In genomic region chr11:1693327-1694063, GRCh38 we compare ENCODE assay signal across 8 cellular contexts. TPM values are rescaled to one million over a fixed set of nuclear protein-coding genes. Genes with fewer than 3 reads are reported as not detected.
A peak's percentile ranks its signal among the peaks of the same experiment; 100 is the strongest.
DNase-seq lines count a peak whose midpoint lies in the region; ATAC-seq and TF ChIP-seq lines count a peak whose summit lies in the region.

No MANE protein-coding gene starts in this region.

- peaks cover 52% of the 10 kb centered on the region for H3K27me3 ChIP-seq in neutrophil

- no peak overlapping the region for H3K27ac Mint-ChIP-seq in activated naive CD4-positive, alpha-beta T cell treated with anti-CD3 and anti-CD28 coated beads, Interleukin-2, amount 50 U/mL, for 24 hours

- H3K36me3 ChIP-seq in neutrophil = no peaks in the 10 kb centered on the region

- H3K9me3 ChIP-seq in neutrophil = no peaks in the 10 kb centered on the region

- ATAC-seq in GM18517 (IDR thresholded peaks at IDR 0.05; ENCODE audit: unreplicated experiment) = no peak

- H3K9me3 Mint-ChIP-seq in activated naive CD4-positive, alpha-beta T cell treated with anti-CD3 and anti-CD28 coated beads, Interleukin-2, amount 50 U/mL, for 24 hours = no peaks in the 10 kb centered on the region

- peaks cover 9% of the 10 kb centered on the region for H3K27me3 Mint-ChIP-seq in activated naive CD4-positive, alpha-beta T cell treated with anti-CD3 and anti-CD28 coated beads, Interleukin-2, amount 50 U/mL, for 24 hours

- peak overlapping the region; percentile 34 for H3K4me3 ChIP-seq in Jurkat, Clone E6-1 (ENCODE audit: low read length)
- peak overlapping the region in 1 of 2 experiments; percentile 25 for H3K4me3 ChIP-seq in neutrophil (ENCODE audit: low read depth in 1 of 2, low read length in 1 of 2)

- H3K4me1 ChIP-seq in neutrophil (ENCODE audit: control insufficient read depth in 1 of 2, insufficient read depth in 1 of 2, low read depth in 1 of 2, low read length in 1 of 2) = peaks cover 12 to 15% of the 10 kb centered on the region in 2 experiments

- H3K27ac ChIP-seq in neutrophil = no peak overlapping the region

- no peaks in the 10 kb centered on the region for H3K36me3 Mint-ChIP-seq in activated naive CD4-positive, alpha-beta T cell treated with anti-CD3 and anti-CD28 coated beads, Interleukin-2, amount 50 U/mL, for 24 hours

- peak overlapping the region; percentile 63 for H3K4me3 Mint-ChIP-seq in activated naive CD4-positive, alpha-beta T cell treated with anti-CD3 and anti-CD28 coated beads, Interleukin-2, amount 50 U/mL, for 24 hours

- TF ChIP-seq CTCF in neutrophil (IDR thresholded peaks at IDR 0.05) = peak; percentile 85

- DNase-seq in DMS53 treated with DMSO at 0.1 percent for 48 hours (lab: John Stamatoyannopoulos, UW; ENCODE audit: unreplicated experiment) = peak; percentile 56
- DNase-seq in Jurkat, Clone E6-1 (ENCODE audit: low read depth, low spot score) = peak; percentile 37
- DNase-seq in SK-N-DZ (ENCODE audit: low spot score) = peak; percentile 72
- DNase-seq in globus pallidus (ENCODE audit: low spot score) = peak; percentile 69
- peak; percentile 41 for DNase-seq in stromal cell of bone marrow (ENCODE audit: low read depth)

- H3K4me1 Mint-ChIP-seq in activated naive CD4-positive, alpha-beta T cell treated with anti-CD3 and anti-CD28 coated beads, Interleukin-2, amount 50 U/mL, for 24 hours = peaks cover 7% of the 10 kb centered on the region

RNA-seq across cellular contexts. Expression of gene KRTAP5-6, which starts 3.5 kb away (rescaled TPM):
- not detected for polyA plus RNA-seq in Jurkat, Clone E6-1 (2012; ENCODE audit: insufficient read depth, insufficient read length)
- polyA plus RNA-seq in SK-N-DZ (2014; cell fraction: cytosol; rRNA removed) = not detected in 2 replicates
- polyA plus RNA-seq in SK-N-DZ (2014; cell fraction: nucleus; rRNA removed) = not detected in 2 replicates

RNA-seq across cellular contexts. Expression of gene IFITM10, which starts 56.9 kb away (rescaled TPM):
- polyA plus RNA-seq in Jurkat, Clone E6-1 (2012; ENCODE audit: insufficient read depth, insufficient read length) = not detected
- polyA plus RNA-seq in SK-N-DZ (2014; cell fraction: cytosol; rRNA removed) = not detected in 2 replicates
- not detected in 2 replicates for polyA plus RNA-seq in SK-N-DZ (2014; cell fraction: nucleus; rRNA removed)
